Comparison of ENCODE assay signal across 2 cellular contexts in genomic region chr22:25540912-25541660, GRCh38.
TF ChIP-seq lines count a peak whose summit lies in the region.

No MANE protein-coding gene starts in this region.

TF ChIP-seq in WTC11, 78 proteins besides CTCF, POLR2A, EP300 and RAD21:
- TF ChIP-seq, protein P1, sequence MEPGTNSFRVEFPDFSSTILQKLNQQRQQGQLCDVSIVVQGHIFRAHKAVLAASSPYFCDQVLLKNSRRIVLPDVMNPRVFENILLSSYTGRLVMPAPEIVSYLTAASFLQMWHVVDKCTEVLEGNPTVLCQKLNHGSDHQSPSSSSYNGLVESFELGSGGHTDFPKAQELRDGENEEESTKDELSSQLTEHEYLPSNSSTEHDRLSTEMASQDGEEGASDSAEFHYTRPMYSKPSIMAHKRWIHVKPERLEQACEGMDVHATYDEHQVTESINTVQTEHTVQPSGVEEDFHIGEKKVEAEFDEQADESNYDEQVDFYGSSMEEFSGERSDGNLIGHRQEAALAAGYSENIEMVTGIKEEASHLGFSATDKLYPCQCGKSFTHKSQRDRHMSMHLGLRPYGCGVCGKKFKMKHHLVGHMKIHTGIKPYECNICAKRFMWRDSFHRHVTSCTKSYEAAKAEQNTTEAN (CRISPR knock-in tag; IDR thresholded peaks at IDR 0.05) = no peak
- peak; percentile 53 for TF ChIP-seq USF2 (CRISPR knock-in tag; IDR thresholded peaks at IDR 0.05)

TF ChIP-seq in H1, 55 proteins besides CTCF, POLR2A, EP300 and RAD21 (continued from another document):
- TF ChIP-seq ATF2 (IDR thresholded peaks at IDR 0.05; ENCODE audit: low read length) = no peak
- no peak for TF ChIP-seq SRF (IDR thresholded peaks at IDR 0.05; ENCODE audit: low read depth, low read length)
